ENCODE assay signal across 9 cellular contexts in genomic region chr18:644395-645004, GRCh38. TPM values are rescaled to one million over a fixed set of nuclear protein-coding genes. Genes with fewer than 3 reads are reported as not detected.
A peak's percentile ranks its signal among the peaks of the same experiment; 100 is the strongest.
DNase-seq lines count a peak whose midpoint lies in the region; ATAC-seq, FAIRE-seq and TF ChIP-seq lines count a peak whose summit lies in the region.
"Had no signal": no experiment of that assay in that cellular context is flagged by ENCODE, and none has a peak within 500 bp of the region (broad histone marks: within the 10 kb centered on the region; RNA-seq: fewer than 3 reads in every experiment).

No MANE protein-coding gene starts in this region.

- TF ChIP-seq RAD21 in A549 (conservative IDR thresholded peaks at IDR 0.05 in 1 of 2, IDR thresholded peaks at IDR 0.05 in 1 of 2): no peak

- POLR2A ChIA-PET in A549 (lab: Yijun Ruan, JAX) (no interaction called here), RWPE1 (lab: Yijun Ruan, JAX; ENCODE audit: low non-redundant PET) (no interaction called here)

- H3K4me3 ChIP-seq in A549: no peak overlapping the region
- H3K4me3 ChIP-seq in NB4 (ENCODE audit: low read depth, low read length): no peak overlapping the region

- H3K9me3 ChIP-seq in A549: no peaks in the 10 kb centered on the region

- ATAC-seq in A549: peak; percentile 54 to 63; a peak in 3 of 6 replicates
- ATAC-seq in HG03135 (IDR thresholded peaks at IDR 0.05; ENCODE audit: unreplicated experiment): no peak

- no peak for TF ChIP-seq POLR2A in A549 (IDR thresholded peaks at IDR 0.05; ENCODE audit: low read length)
- TF ChIP-seq POLR2A in NB4 (IDR thresholded peaks at IDR 0.05; ENCODE audit: extremely low read depth, insufficient read length): no peak

- H3K27ac ChIP-seq in A549 (no peak overlapping the region), RWPE1 (no peak overlapping the region)

- CTCF ChIA-PET in A549 (lab: Yijun Ruan, JAX): interaction anchor here (1.4 to 2.0 kb wide), 2 partner anchors 13 to 20 kb away, joined by 4 to 6 read pairs; no protein-coding TSS in a partner anchor
- CTCF ChIA-PET in RWPE1 (lab: Yijun Ruan, JAX): interaction anchor here (0.6 to 1.2 kb wide), 2 partner anchors 20 to 29 kb away, joined by 3 read pairs; no protein-coding TSS in a partner anchor

- TF ChIP-seq CTCF in A549 (IDR thresholded peaks at IDR 0.05): no peak
- TF ChIP-seq CTCF in NB4 (IDR thresholded peaks at IDR 0.05; ENCODE audit: low read depth, low read length): no peak
- TF ChIP-seq CTCF in RWPE1 (conservative IDR thresholded peaks at IDR 0.05; ENCODE audit: low read depth): no peak

- peaks cover 5% of the 10 kb centered on the region; the same call in 2 of the 3 replicates for H3K4me1 ChIP-seq in A549

- TF ChIP-seq EP300 in A549 (IDR thresholded peaks at IDR 0.05): no peak

- 35% methylated on average over 2 of the region's 2 CpGs for WGBS in A549 (ENCODE audit: missing lambda C conversion rate)

- FAIRE-seq in A549 (lab: Jason Lieb, UNC) (no peak), GM18507 (lab: Jason Lieb, UNC) (peak; percentile 77)
- FAIRE-seq: TTC549 had no signal

- no peak overlapping the region for H3K4me2 ChIP-seq in A549

- DNase-seq in A549 (ENCODE audit: low read depth in 1 of 2, low spot score in 1 of 2) (no peak), GM18507 (ENCODE audit: extremely low spot score, insufficient read length, low read depth) (no peak), NB4 (ENCODE audit: low read depth) (peak; percentile 25), foreskin melanocyte (peak; percentile 97), AG08396 (ENCODE audit: low spot score) (no peak), RWPE1 (ENCODE audit: low spot score) (no peak), T1000 (lab: John Stamatoyannopoulos, UW) (no peak)

TF ChIP-seq in A549, 52 proteins besides CTCF, POLR2A, EP300 and RAD21:
- no peak for TF ChIP-seq ESRRA (IDR thresholded peaks at IDR 0.05; ENCODE audit: borderline replicate concordance, low read length)
- TF ChIP-seq CEBPB (IDR thresholded peaks at IDR 0.05): no peak
- no peak for TF ChIP-seq EHMT2 (IDR thresholded peaks at IDR 0.05; ENCODE audit: low read depth)
- no peak for TF ChIP-seq NR3C1 (IDR thresholded peaks at IDR 0.05)
- TF ChIP-seq KDM1A (IDR thresholded peaks at IDR 0.05; ENCODE audit: low read depth): no peak
- TF ChIP-seq BHLHE40 (IDR thresholded peaks at IDR 0.05; ENCODE audit: low read depth, low read length): no peak

RNA-seq across cellular contexts. Expression of gene TYMS, which starts 13.0 kb away (rescaled TPM):
- polyA plus RNA-seq in A549 (2011; rRNA removed): 118 and 133 TPM in 2 replicates
- 224 and 225 TPM in 2 replicates for polyA plus RNA-seq in A549 (2012; cell fraction: cytosol; rRNA removed)
- polyA plus RNA-seq in A549 (2012; cell fraction: nucleus; rRNA removed): 88.2 and 107 TPM in 2 replicates
- 169 to 184 TPM (median 173 TPM) in 3 replicates for polyA plus RNA-seq in A549 (2017; fragmentation: RNase III; extraction: RNeasy Plus Mini Kit Qiagen cat#74134 plus additional on column Dnase treatment)
- 155 and 156 TPM in 2 replicates for polyA minus RNA-seq in A549 (2011; rRNA and poly(A)+ RNA removed)

RNA-seq across cellular contexts. Expression of gene CLUL1, which starts 47.7 kb away (rescaled TPM):
- 0.29 TPM in 1 of 2 replicates, not detected in the other for polyA plus RNA-seq in A549 (2011; rRNA removed)
- polyA plus RNA-seq in A549 (2012; cell fraction: cytosol; rRNA removed): 0.04 TPM in 1 of 2 replicates, not detected in the other
- polyA plus RNA-seq in A549 (2012; cell fraction: nucleus; rRNA removed): not detected in 2 replicates
- polyA plus RNA-seq in A549 (2017; fragmentation: RNase III; extraction: RNeasy Plus Mini Kit Qiagen cat#74134 plus additional on column Dnase treatment): not detected in 3 replicates
- polyA minus RNA-seq in A549 (2011; rRNA and poly(A)+ RNA removed): 0.54 TPM in 1 of 2 replicates, not detected in the other

Comparison
In these comparisons a context has a peak if more than half of its experiments do, and no peak if none do; other contexts are left out.
1. DNase-seq: peak in NB4 (single experiment) and foreskin melanocyte (single experiment); none in A549 (0 of 2), GM18507 (single experiment), AG08396 (single experiment), RWPE1 (single experiment) and T1000 (single experiment).